In genomic region chr16:58299757-58300349, GRCh38 we compare ENCODE assay signal across 8 cellular contexts. TPM values are rescaled to one million over a fixed set of nuclear protein-coding genes. Genes with fewer than 3 reads are reported as not detected.
DNase-seq lines count a peak whose midpoint lies in the region; ATAC-seq and TF ChIP-seq lines count a peak whose summit lies in the region.

No MANE protein-coding gene starts in this region.

- no TSS peak for BruUV-seq in PC-3 (replicated peaks; lab: Mats Ljungman, UMichigan)

- DNase-seq in stimulated activated CD4-positive, alpha-beta T cell treated with anti-CD3 and anti-CD28 coated beads, Interleukin-1b, Interleukin-23, amount 100 ng/mL, for 48 hours, result peak; percentile 18
- no peak for DNase-seq in stimulated activated CD4-positive, alpha-beta T cell treated with anti-CD3 and anti-CD28 coated beads, Interleukin-12 subunit alpha, Interleukin-12 subunit beta, amount 100 ng/mL, for 4 hours
- peak; percentile 52 for DNase-seq in PC-3
- DNase-seq in upper lobe of right lung, result no peak
- no peak for DNase-seq in H4 (ENCODE audit: low spot score)
- no peak for DNase-seq in prostate gland (ENCODE audit: low spot score)
- no peak for DNase-seq in NCI-H2081 treated with DMSO at 0.1 percent for 48 hours (lab: John Stamatoyannopoulos, UW)

- ATAC-seq in PC-3 (peak; percentile 67), esophagus mucosa (peak; percentile 39), upper lobe of right lung (peak; percentile 82)

- no peak for TF ChIP-seq POLR2A in prostate gland (IDR thresholded peaks at IDR 0.05)

- H3K9ac ChIP-seq in PC-3 (ENCODE audit: low read length), result no peak overlapping the region

- H3K4me1 ChIP-seq in PC-3 (ENCODE audit: insufficient read depth, low read length) (no peaks in the 10 kb centered on the region), upper lobe of right lung (no peaks in the 10 kb centered on the region), prostate gland (replicated peaks) (no peaks in the 10 kb centered on the region)

- POLR2A ChIA-PET in PC-3 (lab: Charles Lee; ENCODE audit: unreplicated experiment), result no interaction called here

- H3K4me2 ChIP-seq in PC-3 (ENCODE audit: low read length), result no peak overlapping the region

- H3K36me3 ChIP-seq in PC-3 (ENCODE audit: low read depth, low read length), result no peaks in the 10 kb centered on the region
- H3K36me3 ChIP-seq in upper lobe of right lung, result no peaks in the 10 kb centered on the region
- no peaks in the 10 kb centered on the region for H3K36me3 ChIP-seq in prostate gland

- intact Hi-C loops in PC-3 (cut with micrococcal nuclease) (loop anchor here (10.0 kb wide), 1 partner anchor 275 kb away; the partner anchor contains the start of gene MMP15), upper lobe of right lung (cut with DNase I) (no loop called here), prostate gland (cut with DNase I) (no loop called here)

- TF ChIP-seq CTCF in PC-3 (conservative IDR thresholded peaks at IDR 0.05; ENCODE audit: low read depth, low read length), result peak; percentile 80
- TF ChIP-seq CTCF in upper lobe of right lung (IDR thresholded peaks at IDR 0.05), result peak; percentile 64
- peak in 1 of 4 experiments; percentile 9 for TF ChIP-seq CTCF in prostate gland (IDR thresholded peaks at IDR 0.05)

- 63% methylated on average over 3 of the region's 3 CpGs for WGBS in prostate gland

- no peaks in the 10 kb centered on the region for H3K79me2 ChIP-seq in PC-3 (ENCODE audit: low read length)

- H3K27ac ChIP-seq in PC-3 (ENCODE audit: low read length) (no peak overlapping the region), upper lobe of right lung (no peak overlapping the region), prostate gland (no peak overlapping the region)

- no peaks in the 10 kb centered on the region for H3F3A ChIP-seq in PC-3 (ENCODE audit: low read length, unreplicated experiment)

- no peaks in the 10 kb centered on the region for H3K27me3 ChIP-seq in PC-3 (ENCODE audit: low read length)
- no peaks in the 10 kb centered on the region for H3K27me3 ChIP-seq in upper lobe of right lung
- H3K27me3 ChIP-seq in prostate gland (replicated peaks; ENCODE audit: insufficient read depth), result no peaks in the 10 kb centered on the region

- H2AFZ ChIP-seq in PC-3 (ENCODE audit: low read length), result no peak overlapping the region

- no peaks in the 10 kb centered on the region for H3K9me2 ChIP-seq in PC-3 (replicated peaks; ENCODE audit: low read length)

- no peak overlapping the region for H3K4me3 ChIP-seq in PC-3 (ENCODE audit: low read length)
- H3K4me3 ChIP-seq in upper lobe of right lung, result no peak overlapping the region
- H3K4me3 ChIP-seq in prostate gland, result no peak overlapping the region

- H3K9me3 ChIP-seq in PC-3 (ENCODE audit: low read length) (0 out of 2 replicates have a peak, but pooled peaks cover 5% of the 10 kb centered on the region), upper lobe of right lung (no peaks in the 10 kb centered on the region), prostate gland (no peaks in the 10 kb centered on the region)

- CTCF ChIA-PET in PC-3 (lab: Charles Lee), result interaction anchor here (0.6 kb wide), 1 partner anchor 361 kb away, joined by 8 read pairs; no protein-coding TSS in a partner anchor

- H4K20me1 ChIP-seq in PC-3 (ENCODE audit: low read length), result no peaks in the 10 kb centered on the region

RNA-seq across cellular contexts. Expression of gene PRSS54, which starts 5.0 kb away (rescaled TPM):
- total RNA-seq in PC-3 (2014; rRNA removed), result not detected in 2 replicates
- not detected for total RNA-seq in esophagus mucosa
- total RNA-seq in upper lobe of right lung, result not detected
- not detected in 2 replicates for total RNA-seq in H4 (2014; rRNA removed; shearing (Covaris generic))
- total RNA-seq in prostate gland, result 1 to 10 TPM in 1 of 2 donors, not detected in 1; 4.4 TPM

Comparison
In these comparisons a context has a peak if more than half of its experiments do, and no peak if none do; other contexts are left out.
1. DNase-seq: peak in stimulated activated CD4-positive, alpha-beta T cell treated with anti-CD3 and anti-CD28 coated beads, Interleukin-1b, Interleukin-23, amount 100 ng/mL, for 48 hours (single experiment) and PC-3 (single experiment); none in stimulated activated CD4-positive, alpha-beta T cell treated with anti-CD3 and anti-CD28 coated beads, Interleukin-12 subunit alpha, Interleukin-12 subunit beta, amount 100 ng/mL, for 4 hours (single experiment), upper lobe of right lung (single experiment), H4 (single experiment), prostate gland (single experiment) and NCI-H2081 treated with DMSO at 0.1 percent for 48 hours (single experiment).
2. Peak in every context shown above with its lines, with median percentiles within 50 percentile points of each other: ATAC-seq.